Comparison of ENCODE assay signal across 8 cellular contexts in the genomic region with DNA sequence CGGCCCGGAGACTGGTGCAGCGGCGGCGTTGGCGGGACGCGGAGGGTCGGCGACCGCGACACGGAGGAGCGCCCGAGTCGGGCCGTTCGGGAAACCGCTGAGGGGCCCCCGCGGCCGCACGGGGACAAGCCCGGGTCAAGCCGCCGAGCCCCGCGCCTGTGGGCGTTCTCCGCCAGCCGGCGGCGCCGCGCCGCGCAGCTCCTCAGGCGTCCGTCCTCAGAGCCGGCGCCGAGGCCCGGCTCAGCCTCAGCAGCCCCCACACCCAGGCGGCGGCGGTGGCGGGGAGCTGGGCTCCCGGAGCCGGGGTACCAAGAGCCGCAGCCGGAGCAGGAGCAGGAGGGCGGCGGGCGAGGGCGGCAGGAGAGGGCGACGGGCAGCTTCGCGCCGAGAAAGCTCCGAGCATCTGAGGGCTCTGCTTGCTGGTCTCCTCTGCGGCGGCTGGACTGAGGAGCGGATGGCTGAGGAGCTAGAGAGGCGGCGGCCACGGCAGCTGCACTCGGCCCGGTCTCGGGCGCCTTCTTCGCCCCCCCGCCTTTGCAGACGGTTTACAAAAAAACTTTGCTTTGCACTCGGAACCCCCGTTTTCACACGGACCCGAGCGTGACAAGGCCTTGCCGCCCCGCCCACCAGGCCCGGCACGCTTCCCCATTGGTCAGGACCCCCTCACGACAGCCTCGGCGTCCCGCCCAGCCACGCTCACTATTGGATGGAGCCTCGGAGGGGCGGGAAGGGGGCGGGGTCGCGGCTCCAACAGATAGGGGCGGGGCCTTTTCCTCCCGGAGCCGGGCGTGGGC. TPM values are rescaled to one million over a fixed set of nuclear protein-coding genes. Genes with fewer than 3 reads are reported as not detected.
A peak's percentile ranks its signal among the peaks of the same experiment; 100 is the strongest.
DNase-seq lines count a peak whose midpoint lies in the region; ATAC-seq and TF ChIP-seq lines count a peak whose summit lies in the region.

A gene with protein sequence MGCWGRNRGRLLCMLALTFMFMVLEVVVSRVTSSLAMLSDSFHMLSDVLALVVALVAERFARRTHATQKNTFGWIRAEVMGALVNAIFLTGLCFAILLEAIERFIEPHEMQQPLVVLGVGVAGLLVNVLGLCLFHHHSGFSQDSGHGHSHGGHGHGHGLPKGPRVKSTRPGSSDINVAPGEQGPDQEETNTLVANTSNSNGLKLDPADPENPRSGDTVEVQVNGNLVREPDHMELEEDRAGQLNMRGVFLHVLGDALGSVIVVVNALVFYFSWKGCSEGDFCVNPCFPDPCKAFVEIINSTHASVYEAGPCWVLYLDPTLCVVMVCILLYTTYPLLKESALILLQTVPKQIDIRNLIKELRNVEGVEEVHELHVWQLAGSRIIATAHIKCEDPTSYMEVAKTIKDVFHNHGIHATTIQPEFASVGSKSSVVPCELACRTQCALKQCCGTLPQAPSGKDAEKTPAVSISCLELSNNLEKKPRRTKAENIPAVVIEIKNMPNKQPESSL (minus strand): TSS at position 522 of the 794 bp plus-strand sequence. CDS start 549 bp downstream, outside the sequence.

- peak; percentile 98 for DNase-seq in NCI-H1092 treated with DMSO at 0.1 percent for 48 hours (lab: John Stamatoyannopoulos, UW)
- DNase-seq in SKM-1 (lab: John Stamatoyannopoulos, UW; ENCODE audit: unreplicated experiment) = peak; percentile 99
- peak; percentile 99 for DNase-seq in glutamatergic neuron
- DNase-seq in ovary = peak; percentile 100
- DNase-seq in thyroid gland = peak; percentile 100

- peaks cover 35% of the 10 kb centered on the region for H3K4me1 Mint-ChIP-seq in activated naive CD8-positive, alpha-beta T cell (ENCODE audit: low read depth)
- H3K4me1 Mint-ChIP-seq in glutamatergic neuron (ENCODE audit: low read depth, unreplicated experiment) = peaks cover 7% of the 10 kb centered on the region

- intact Hi-C loops in ovary (cut with DNase I) = loop anchor here (2.0 to 5.0 kb wide), 4 partner anchors 68 to 78 kb away; no protein-coding TSS in a partner anchor
- intact Hi-C loops in thyroid gland (cut with DNase I) = loop anchor here (5.0 kb wide), 1 partner anchor 73 kb away; no protein-coding TSS in a partner anchor

- peak; percentile 33 for TF ChIP-seq EP300 in ovary (IDR thresholded peaks at IDR 0.05)

- ATAC-seq in HG02610 (IDR thresholded peaks at IDR 0.05; ENCODE audit: unreplicated experiment) = peak; percentile 89

- H3K36me3 Mint-ChIP-seq in activated naive CD8-positive, alpha-beta T cell = peaks cover 2% of the 10 kb centered on the region
- H3K36me3 Mint-ChIP-seq in glutamatergic neuron (ENCODE audit: unreplicated experiment) = no peaks in the 10 kb centered on the region

- peak within 1 kb of the TSS; percentile 92 for H3K27ac Mint-ChIP-seq in activated naive CD8-positive, alpha-beta T cell
- H3K27ac Mint-ChIP-seq in glutamatergic neuron (ENCODE audit: unreplicated experiment) = peak within 1 kb of the TSS; percentile 84

- H3K27me3 Mint-ChIP-seq in activated naive CD8-positive, alpha-beta T cell = no peaks in the 10 kb centered on the region
- H3K27me3 Mint-ChIP-seq in glutamatergic neuron (ENCODE audit: unreplicated experiment) = peaks cover 4% of the 10 kb centered on the region

- H3K27ac ChIP-seq in ovary (peak within 1 kb of the TSS; percentile 82 to 89), thyroid gland (peak within 1 kb of the TSS; percentile 88 to 93 (median 88))

- TF ChIP-seq POLR2A in ovary (IDR thresholded peaks at IDR 0.05) (peak; percentile 79), thyroid gland (IDR thresholded peaks at IDR 0.05) (peak; percentile 67 to 96)

- H3K9me3 ChIP-seq in ovary (no peaks in the 10 kb centered on the region), thyroid gland (no peaks in the 10 kb centered on the region)

- peaks cover 2% of the 10 kb centered on the region for H3K4me1 ChIP-seq in ovary (ENCODE audit: insufficient read depth)
- peaks cover 15 to 23% of the 10 kb centered on the region in 2 donors for H3K4me1 ChIP-seq in thyroid gland

- peak within 1 kb of the TSS; percentile 98 for H3K4me3 ChIP-seq in GM08714 (ENCODE audit: low read length)
- peak within 1 kb of the TSS; percentile 71 for H3K4me3 ChIP-seq in ovary
- peak within 1 kb of the TSS; percentile 37 to 97 (median 70) for H3K4me3 ChIP-seq in thyroid gland (replicated peaks in 1 of 3)

- WGBS in ovary, 3 donors = 0 to 1% (median 0%) methylated on average over 73 to 97 of the region's 97 CpGs
- 0 to 1% methylated on average over 3 to 22 of the region's 97 CpGs for WGBS in thyroid gland, 2 donors

- peak within 1 kb of the TSS; percentile 93 for H3K4me3 Mint-ChIP-seq in activated naive CD8-positive, alpha-beta T cell
- peak within 1 kb of the TSS; percentile 96 for H3K4me3 Mint-ChIP-seq in glutamatergic neuron (ENCODE audit: unreplicated experiment)

- TF ChIP-seq CTCF in glutamatergic neuron (IDR thresholded peaks at IDR 0.05; ENCODE audit: partially characterized antibody, unreplicated experiment) (no peak), ovary (IDR thresholded peaks at IDR 0.05) (peak in 1 of 3 donors; percentile 6), thyroid gland (IDR thresholded peaks at IDR 0.05) (no peak)

- H3K36me3 ChIP-seq in ovary (no peaks in the 10 kb centered on the region), thyroid gland (peaks cover 7 to 8% of the 10 kb centered on the region in 2 donors)

- H3K9me3 Mint-ChIP-seq in activated naive CD8-positive, alpha-beta T cell (ENCODE audit: low read depth) = no peaks in the 10 kb centered on the region
- no peaks in the 10 kb centered on the region for H3K9me3 Mint-ChIP-seq in glutamatergic neuron (ENCODE audit: unreplicated experiment)

- H3K27me3 ChIP-seq in ovary (no peaks in the 10 kb centered on the region), thyroid gland (no peaks in the 10 kb centered on the region)

RNA-seq across cellular contexts. Expression of the gene that starts here (rescaled TPM):
- total RNA-seq in glutamatergic neuron (ENCODE audit: unreplicated experiment) (3.1 TPM), ovary (10 to 100 TPM; 11.9 to 23.4 (median 18.9) TPM), thyroid gland (10 to 100 TPM; 22.7 to 36.0 (median 32.4) TPM)
- polyA plus RNA-seq in ovary = 10 to 100 TPM in 1 of 2 donors, 1 to 10 TPM in 1; 7.4 to 21.1 TPM

Comparison
In these comparisons a context has a peak if more than half of its experiments do, and no peak if none do; other contexts are left out.
1. Peak in every context shown above with its lines: DNase-seq, ATAC-seq, H3K4me3 ChIP-seq and H3K27ac ChIP-seq.